ENCODE assay signal across 12 cellular contexts in the genomic region with DNA sequence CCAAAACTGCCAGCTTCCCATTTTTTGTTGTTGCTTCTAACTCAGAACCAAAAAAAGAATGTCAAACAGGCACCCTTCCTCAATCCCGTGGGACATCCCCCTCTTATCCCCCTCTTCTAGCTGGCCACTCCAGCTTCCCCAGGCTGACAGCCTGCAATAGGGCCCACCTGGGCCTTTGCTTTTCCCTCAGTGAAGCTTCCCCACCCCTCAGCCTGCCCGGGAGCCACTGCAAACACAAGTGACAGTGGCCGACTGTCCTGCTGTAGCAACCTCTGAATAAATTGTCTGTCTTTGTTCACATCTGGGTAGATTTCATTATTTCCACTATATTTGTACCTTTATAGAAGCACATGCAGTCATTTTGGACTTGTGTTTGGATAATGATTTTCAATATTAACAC.
"Had no signal": no experiment of that assay in that cellular context is flagged by ENCODE, and none has a peak within 500 bp of the region (broad histone marks: within the 10 kb centered on the region; RNA-seq: fewer than 3 reads in every experiment).

No MANE protein-coding gene starts in this region.

- DNase-seq: cerebellar nuclear complex; dermis blood vessel endothelial cell; glutamatergic neuron; naive thymus-derived CD4-positive, alpha-beta T cell; nephron progenitor cell; stimulated activated CD4-positive, alpha-beta T cell treated with anti-CD3 and anti-CD28 coated beads, Interleukin-12 subunit alpha, Interleukin-12 subunit beta, amount 100 ng/mL, for 4 hours; stimulated activated naive CD4-positive, alpha-beta T cell treated with Interleukin-2 at 50 U/mL for 16 hours had no signal

- H3K4me3 ChIP-seq: colonic mucosa, gastroesophageal sphincter, left lung, lower lobe of right lung, skin epidermis had no signal

- H3K27ac ChIP-seq: colonic mucosa, gastroesophageal sphincter, left lung, lower lobe of right lung had no signal

- H3K36me3 ChIP-seq: colonic mucosa, gastroesophageal sphincter, left lung, lower lobe of right lung had no signal

- H3K9me3 ChIP-seq: colonic mucosa, gastroesophageal sphincter, left lung, lower lobe of right lung had no signal

- H3K27me3 ChIP-seq: colonic mucosa, gastroesophageal sphincter, left lung had no signal

- H3K4me1 ChIP-seq: colonic mucosa had no signal
